ENCODE assay signal across 7 cellular contexts in the genomic region with DNA sequence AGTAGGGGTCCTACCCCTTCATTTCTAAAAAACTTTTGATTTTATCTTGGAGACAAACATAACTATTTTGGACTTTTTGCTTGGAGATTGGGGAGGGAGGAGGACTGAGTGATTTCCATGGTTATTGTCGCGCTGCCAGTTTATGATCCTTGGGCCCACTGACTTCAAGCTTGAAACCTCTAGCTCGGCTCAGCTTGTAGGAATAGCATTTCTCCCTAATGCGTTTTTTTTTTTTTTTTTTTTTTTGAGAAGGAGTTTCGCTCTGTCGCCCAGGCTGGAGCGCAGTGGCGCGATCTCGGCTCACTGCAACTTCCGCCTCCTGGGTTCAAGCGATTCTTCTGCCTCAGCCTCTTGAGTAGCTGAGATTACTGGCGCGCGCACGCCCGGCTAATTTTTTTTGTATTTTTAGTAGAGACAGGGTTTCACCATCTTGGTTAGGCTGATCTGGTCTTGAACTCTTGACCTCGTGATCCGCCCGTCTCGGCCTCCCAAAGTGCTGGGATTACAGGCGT. TPM values are rescaled to one million over a fixed set of nuclear protein-coding genes. Genes with fewer than 3 reads are reported as not detected.
DNase-seq lines count a peak whose midpoint lies in the region; ATAC-seq and TF ChIP-seq lines count a peak whose summit lies in the region.
"Not testable (repeated sequence)": the region's sequence is repeated elsewhere in the genome, so short reads cannot be mapped to it uniquely, and the experiment has no call there.

No MANE protein-coding gene starts in this region.

- POLR2A ChIA-PET in activated CD4-positive, alpha-beta memory T cell treated with anti-CD3 and anti-CD28 coated beads for 36 hours (lab: Charles Lee): not testable (repeated sequence)

- ATAC-seq in memory B cell (ENCODE audit: low read depth): not testable (repeated sequence)

- not testable (repeated sequence) for H3K9me3 ChIP-seq in GM23248 (ENCODE audit: low read depth)

- not testable (repeated sequence) for H3K36me3 Mint-ChIP-seq in activated CD4-positive, alpha-beta memory T cell treated with anti-CD3 and anti-CD28 coated beads for 36 hours; brain; memory B cell

- peak; percentile 24 for DNase-seq in GM23248
- peak; percentile 56 for DNase-seq in NCI-H2171 treated with DMSO at 0.1 percent for 48 hours (lab: John Stamatoyannopoulos, UW)
- not testable (repeated sequence) for DNase-seq in activated CD4-positive, alpha-beta memory T cell treated with anti-CD3 and anti-CD28 coated beads for 36 hours; fibroblast of pulmonary artery (ENCODE audit: low read depth); memory B cell (ENCODE audit: low spot score in 2 of 2); retinal pigment epithelial cell (ENCODE audit: low read depth)

- H3K4me2 ChIP-seq in GM23248 (ENCODE audit: unreplicated experiment): peak overlapping the region; percentile 89

- H3K27me3 Mint-ChIP-seq in activated CD4-positive, alpha-beta memory T cell treated with anti-CD3 and anti-CD28 coated beads for 36 hours; memory B cell: not testable (repeated sequence)
- peaks cover 15% of the 10 kb centered on the region for H3K27me3 Mint-ChIP-seq in brain

- peak overlapping the region; percentile 65 for H3K4me3 Mint-ChIP-seq in activated CD4-positive, alpha-beta memory T cell treated with anti-CD3 and anti-CD28 coated beads for 36 hours
- H3K4me3 Mint-ChIP-seq in brain: peak overlapping the region; percentile 91 to 100 (median 94)
- peak overlapping the region; percentile 29 for H3K4me3 Mint-ChIP-seq in memory B cell

- not testable (repeated sequence) for H4K20me1 ChIP-seq in GM23248 (ENCODE audit: insufficient read depth)

- not testable (repeated sequence) for H3K36me3 ChIP-seq in GM23248 (ENCODE audit: low read depth)

- H3K4me3 ChIP-seq in GM23248: peak overlapping the region; percentile 96
- peak overlapping the region; percentile 87 for H3K4me3 ChIP-seq in fibroblast of pulmonary artery (replicated peaks; ENCODE audit: low read depth, low read length)
- peak overlapping the region; percentile 81 for H3K4me3 ChIP-seq in retinal pigment epithelial cell (ENCODE audit: low read length)

- CTCF ChIA-PET in activated CD4-positive, alpha-beta memory T cell treated with anti-CD3 and anti-CD28 coated beads for 36 hours (lab: Charles Lee): not testable (repeated sequence)

- H3K27me3 ChIP-seq in GM23248 (replicated peaks; ENCODE audit: insufficient read depth): not testable (repeated sequence)

- peak overlapping the region; percentile 90; the same call in 1 of the 2 replicates for H3K9ac ChIP-seq in GM23248

- peaks cover 73% of the 10 kb centered on the region for H3K79me2 ChIP-seq in GM23248 (ENCODE audit: insufficient read depth)

- not testable (repeated sequence) for H3K27ac ChIP-seq in GM23248

- intact Hi-C loops in activated CD4-positive, alpha-beta memory T cell treated with anti-CD3 and anti-CD28 coated beads for 36 hours (cut with micrococcal nuclease): not testable (repeated sequence)

- not testable (repeated sequence) for H3K9me3 Mint-ChIP-seq in activated CD4-positive, alpha-beta memory T cell treated with anti-CD3 and anti-CD28 coated beads for 36 hours; brain; memory B cell

- in situ Hi-C loops in GM23248 (cut with MboI): not testable (repeated sequence)

- not testable (repeated sequence) for TF ChIP-seq CTCF in brain (conservative IDR thresholded peaks at IDR 0.05); fibroblast of pulmonary artery (IDR thresholded peaks at IDR 0.05; ENCODE audit: low read length, missing control alignments); retinal pigment epithelial cell (conservative IDR thresholded peaks at IDR 0.05; ENCODE audit: low read depth, low read length)

- H3K27ac Mint-ChIP-seq in activated CD4-positive, alpha-beta memory T cell treated with anti-CD3 and anti-CD28 coated beads for 36 hours: not testable (repeated sequence)
- peak overlapping the region; percentile 97 to 100 (median 98) for H3K27ac Mint-ChIP-seq in brain
- H3K27ac Mint-ChIP-seq in memory B cell: peak overlapping the region; percentile 93

- peaks cover 16% of the 10 kb centered on the region for H3K4me1 ChIP-seq in GM23248 (ENCODE audit: insufficient read depth)

- 93 to 97% methylated on average over 14 to 22 of the region's 22 CpGs for WGBS in GM23248 (ENCODE audit: low coverage in 1 of 2, low lambda C conversion rate in 2 of 2, missing lambda C conversion rate in 2 of 2), 2 experiments

- H2AFZ ChIP-seq in GM23248: peak overlapping the region; percentile 97; the same call in 1 of the 2 replicates

- peaks cover 36% of the 10 kb centered on the region for H3K4me1 Mint-ChIP-seq in activated CD4-positive, alpha-beta memory T cell treated with anti-CD3 and anti-CD28 coated beads for 36 hours (ENCODE audit: low read depth)
- H3K4me1 Mint-ChIP-seq in brain (peaks cover 48% of the 10 kb centered on the region), memory B cell (peaks cover 10% of the 10 kb centered on the region)

- not testable (repeated sequence) for H3F3A ChIP-seq in GM23248 (ENCODE audit: insufficient read depth)

- not testable (repeated sequence) for H3K9me2 ChIP-seq in GM23248 (ENCODE audit: insufficient read depth)

RNA-seq across cellular contexts. Expression of a gene that starts 1.7 kb away (rescaled TPM):
- total RNA-seq in GM23248 (2014; rRNA removed; shearing (Covaris generic)): 9.4 and 11.2 TPM in 2 replicates
- 34.8 and 36.4 TPM in 2 replicates for polyA plus RNA-seq in GM23248 (2016; fragmentation: Nextera tagmentation; extraction: Ambion mirVana)
- 10 to 100 TPM; 13.1 to 13.9 TPM for total RNA-seq in activated CD4-positive, alpha-beta memory T cell treated with anti-CD3 and anti-CD28 coated beads for 36 hours
- 24.9 TPM for polyA plus RNA-seq in brain (ENCODE audit: insufficient read depth, low read depth, low replicate concordance)

RNA-seq across cellular contexts. Expression of a gene that starts 33.1 kb away (rescaled TPM):
- total RNA-seq in GM23248 (2014; rRNA removed; shearing (Covaris generic)): 37.0 and 44.6 TPM in 2 replicates
- 30.4 and 31.1 TPM in 2 replicates for polyA plus RNA-seq in GM23248 (2016; fragmentation: Nextera tagmentation; extraction: Ambion mirVana)
- total RNA-seq in activated CD4-positive, alpha-beta memory T cell treated with anti-CD3 and anti-CD28 coated beads for 36 hours: 10 to 100 TPM; 19.8 to 20.8 TPM
- polyA plus RNA-seq in brain (ENCODE audit: insufficient read depth, low read depth, low replicate concordance): 39.5 TPM

Comparison
In these comparisons a context has a peak if more than half of its experiments do, and no peak if none do; other contexts are left out.
1. H3K4me3 Mint-ChIP-seq: peak in every context shown above with its lines; median percentile 94 in brain; 65 in activated CD4-positive, alpha-beta memory T cell treated with anti-CD3 and anti-CD28 coated beads for 36 hours; 29 in memory B cell.